9 cellular contexts compared by ENCODE assay signal in genomic region chr14:68211421-68211820, GRCh38.
DNase-seq lines count a peak whose midpoint lies in the region; ATAC-seq and TF ChIP-seq lines count a peak whose summit lies in the region.
"Had no signal": no experiment of that assay in that cellular context is flagged by ENCODE, and none has a peak within 500 bp of the region (broad histone marks: within the 10 kb centered on the region; RNA-seq: fewer than 3 reads in every experiment).

No MANE protein-coding gene starts in this region.

- 93% methylated on average over 2 of the region's 2 CpGs for WGBS in hepatocyte (ENCODE audit: low lambda C conversion rate, missing lambda C conversion rate)
- 69 to 99% (median 89%) methylated on average over 2 of the region's 2 CpGs for WGBS in stomach, 5 donors

- H3K4me2 ChIP-seq in hepatocyte = peak overlapping the region; percentile 1

- POLR2A ChIA-PET in activated CD4-positive, alpha-beta T cell treated with anti-CD3 and anti-CD28 coated beads for 36 hours (lab: Charles Lee) = interaction anchor here (0.5 to 1.7 kb wide), 5 partner anchors 18 to 584 kb away, joined by 3 to 8 read pairs (median 6); partner anchors contain the start of gene ZFP36L1
- POLR2A ChIA-PET in activated CD8-positive, alpha-beta T cell treated with anti-CD3 and anti-CD28 coated beads, Interleukin-2, amount 10 ng/mL, durations not matched to agents 7 days and 5 days (lab: Charles Lee) = interaction anchor here (1.0 to 1.1 kb wide), 2 partner anchors 12 to 604 kb away, joined by 3 read pairs; no protein-coding TSS in a partner anchor

- H3K27ac ChIP-seq in hepatocyte = peak overlapping the region; percentile 78
- H3K27ac ChIP-seq in stomach = peak overlapping the region in 4 of 5 donors; percentile 64 to 83 (median 74)

- intact Hi-C loops in activated CD4-positive, alpha-beta T cell treated with anti-CD3 and anti-CD28 coated beads for 36 hours (cut with DNase I, micrococcal nuclease) = loop anchor here in 1 of 2 experiments (1.0 to 2.0 kb wide), 5 partner anchors 21 to 1187 kb away; partner anchors contain the start of genes ERH and SLC39A9
- intact Hi-C loops in stomach (cut with DNase I; ENCODE audit: low total_unique reads) = no loop called here

- no peak overlapping the region for H3K4me3 ChIP-seq in hepatocyte
- no peak overlapping the region for H3K4me3 ChIP-seq in stomach

- H3K36me3 ChIP-seq in hepatocyte (replicated peaks; ENCODE audit: insufficient read depth, low read depth) (no peaks in the 10 kb centered on the region), stomach (no peaks in the 10 kb centered on the region)

- H3K9me3 Mint-ChIP-seq in activated CD4-positive, alpha-beta T cell treated with anti-CD3 and anti-CD28 coated beads for 36 hours (ENCODE audit: low read depth) = peaks cover 1% of the 10 kb centered on the region
- H3K9me3 Mint-ChIP-seq in activated CD8-positive, alpha-beta T cell treated with anti-CD3 and anti-CD28 coated beads, Interleukin-2, amount 10 ng/mL, durations not matched to agents 7 days and 5 days (ENCODE audit: insufficient read depth) = no peaks in the 10 kb centered on the region

- no peak for DNase-seq in activated CD4-positive, alpha-beta T cell treated with anti-CD3 and anti-CD28 coated beads for 36 hours
- no peak for DNase-seq in activated CD4-positive, alpha-beta T cell treated with anti-CD3 and anti-CD28 coated beads for 48 hours
- DNase-seq in activated CD8-positive, alpha-beta T cell treated with anti-CD3 and anti-CD28 coated beads, Interleukin-2, amount 10 ng/mL, durations not matched to agents 7 days and 5 days = no peak
- DNase-seq in hepatocyte (ENCODE audit: low spot score) = no peak
- no peak for DNase-seq in stomach
- DNase-seq in GDM1 (lab: John Stamatoyannopoulos, UW) = no peak
- DNase-seq in erythroblast (lab: John Stamatoyannopoulos, UW) = no peak
- DNase-seq: activated gamma-delta T cell had no signal

- peak overlapping the region; percentile 68 for H3K27ac Mint-ChIP-seq in activated CD4-positive, alpha-beta T cell treated with anti-CD3 and anti-CD28 coated beads for 36 hours
- peak overlapping the region; percentile 80 for H3K27ac Mint-ChIP-seq in activated CD8-positive, alpha-beta T cell treated with anti-CD3 and anti-CD28 coated beads, Interleukin-2, amount 10 ng/mL, durations not matched to agents 7 days and 5 days

- no peak for TF ChIP-seq POLR2A in stomach (IDR thresholded peaks at IDR 0.05)
- no peak for TF ChIP-seq POLR2A in erythroblast (IDR thresholded peaks at IDR 0.05; ENCODE audit: low read length)

- no peaks in the 10 kb centered on the region for H3K79me2 ChIP-seq in hepatocyte

- no peak overlapping the region for H3K4me3 Mint-ChIP-seq in activated CD4-positive, alpha-beta T cell treated with anti-CD3 and anti-CD28 coated beads for 36 hours
- H3K4me3 Mint-ChIP-seq in activated CD8-positive, alpha-beta T cell treated with anti-CD3 and anti-CD28 coated beads, Interleukin-2, amount 10 ng/mL, durations not matched to agents 7 days and 5 days = no peak overlapping the region

- H3K36me3 Mint-ChIP-seq in activated CD4-positive, alpha-beta T cell treated with anti-CD3 and anti-CD28 coated beads for 36 hours (ENCODE audit: low read depth) = no peaks in the 10 kb centered on the region
- peaks cover 6% of the 10 kb centered on the region for H3K36me3 Mint-ChIP-seq in activated CD8-positive, alpha-beta T cell treated with anti-CD3 and anti-CD28 coated beads, Interleukin-2, amount 10 ng/mL, durations not matched to agents 7 days and 5 days (ENCODE audit: low read depth)

- no peak overlapping the region for H2AFZ ChIP-seq in hepatocyte

- no peak for TF ChIP-seq EP300 in stomach (IDR thresholded peaks at IDR 0.05)

- no peaks in the 10 kb centered on the region for H3K27me3 ChIP-seq in hepatocyte
- no peaks in the 10 kb centered on the region for H3K27me3 ChIP-seq in stomach

- no peaks in the 10 kb centered on the region for H3K9me2 ChIP-seq in hepatocyte (replicated peaks; ENCODE audit: insufficient read depth)

- H3K4me1 Mint-ChIP-seq in activated CD4-positive, alpha-beta T cell treated with anti-CD3 and anti-CD28 coated beads for 36 hours = peaks cover 53% of the 10 kb centered on the region
- peaks cover 52% of the 10 kb centered on the region for H3K4me1 Mint-ChIP-seq in activated CD8-positive, alpha-beta T cell treated with anti-CD3 and anti-CD28 coated beads, Interleukin-2, amount 10 ng/mL, durations not matched to agents 7 days and 5 days (ENCODE audit: low read depth)

- H3K9me3 ChIP-seq in hepatocyte (ENCODE audit: low read depth) (no peaks in the 10 kb centered on the region), stomach (no peaks in the 10 kb centered on the region)

- H3K4me1 ChIP-seq in hepatocyte (ENCODE audit: insufficient read depth) = peaks cover 15% of the 10 kb centered on the region
- H3K4me1 ChIP-seq in stomach = peaks cover 9 to 65% (median 41%) of the 10 kb centered on the region in 4 donors

- TF ChIP-seq CTCF in hepatocyte (IDR thresholded peaks at IDR 0.05; ENCODE audit: poor library complexity) (no peak), stomach (IDR thresholded peaks at IDR 0.05) (no peak)

- H3K27me3 Mint-ChIP-seq in activated CD4-positive, alpha-beta T cell treated with anti-CD3 and anti-CD28 coated beads for 36 hours = no peaks in the 10 kb centered on the region
- H3K27me3 Mint-ChIP-seq in activated CD8-positive, alpha-beta T cell treated with anti-CD3 and anti-CD28 coated beads, Interleukin-2, amount 10 ng/mL, durations not matched to agents 7 days and 5 days (ENCODE audit: low read depth) = no peaks in the 10 kb centered on the region

- no peaks in the 10 kb centered on the region for H4K20me1 ChIP-seq in hepatocyte (ENCODE audit: insufficient read depth, poor library complexity, severe bottlenecking)

- ATAC-seq in activated CD4-positive, alpha-beta T cell treated with anti-CD3 and anti-CD28 coated beads for 36 hours = no peak
- no peak for ATAC-seq in activated CD8-positive, alpha-beta T cell treated with anti-CD3 and anti-CD28 coated beads, Interleukin-2, amount 10 ng/mL, durations not matched to agents 7 days and 5 days
- ATAC-seq in GM21529 (IDR thresholded peaks at IDR 0.05; ENCODE audit: unreplicated experiment) = no peak

- CTCF ChIA-PET in activated CD4-positive, alpha-beta T cell treated with anti-CD3 and anti-CD28 coated beads for 36 hours (lab: Charles Lee) = interaction anchor here (0.6 to 1.4 kb wide), 4 partner anchors 18 to 578 kb away, joined by 3 to 12 read pairs (median 4); no protein-coding TSS in a partner anchor
- CTCF ChIA-PET in activated CD8-positive, alpha-beta T cell treated with anti-CD3 and anti-CD28 coated beads, Interleukin-2, amount 10 ng/mL, durations not matched to agents 7 days and 5 days (lab: Charles Lee) = interaction anchor here (1.0 to 1.9 kb wide), 5 partner anchors 18 to 606 kb away, joined by 3 to 6 read pairs (median 4); no protein-coding TSS in a partner anchor
